Comparison of ENCODE assay signal across 9 cellular contexts in the genomic region with DNA sequence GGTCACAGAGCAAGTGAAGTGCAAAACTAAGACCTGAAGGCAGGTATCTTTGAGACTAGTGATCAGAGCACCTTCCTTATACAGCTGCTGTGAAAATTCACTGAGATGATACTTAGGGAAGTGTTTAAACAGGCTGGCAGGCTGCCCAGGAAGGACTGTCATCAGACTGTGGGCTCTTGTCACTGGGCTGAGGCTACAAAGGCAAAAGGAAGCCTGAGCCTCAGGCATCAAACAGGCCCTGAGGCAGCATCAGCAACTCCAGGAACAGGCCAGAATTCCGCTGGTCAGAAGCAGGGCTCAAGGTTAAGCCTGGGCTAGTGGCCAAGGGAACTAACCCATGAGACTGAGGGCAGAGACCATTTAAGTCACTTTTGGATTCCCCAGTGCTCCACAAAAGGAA. TPM values are rescaled to one million over a fixed set of nuclear protein-coding genes. Genes with fewer than 3 reads are reported as not detected.
DNase-seq lines count a peak whose midpoint lies in the region; ATAC-seq and TF ChIP-seq lines count a peak whose summit lies in the region.
"Had no signal": no experiment of that assay in that cellular context is flagged by ENCODE, and none has a peak within 500 bp of the region (broad histone marks: within the 10 kb centered on the region; RNA-seq: fewer than 3 reads in every experiment).

No MANE protein-coding gene starts in this region.

- no peaks in the 10 kb centered on the region for H4K20me1 ChIP-seq in PC-3 (ENCODE audit: low read length)

- H3K4me3 ChIP-seq in PC-3 (ENCODE audit: low read length) (no peak overlapping the region), thyroid gland (replicated peaks in 1 of 3) (no peak overlapping the region)
- no peak overlapping the region for H3K4me3 ChIP-seq in CD4-positive, alpha-beta memory T cell (ENCODE audit: low read length in 2 of 2)

- H3K4me1 ChIP-seq in PC-3 (ENCODE audit: insufficient read depth, low read length) (peaks cover 43% of the 10 kb centered on the region), thyroid gland (peaks cover 0 to 4% of the 10 kb centered on the region in 2 donors)
- no peaks in the 10 kb centered on the region for H3K4me1 ChIP-seq in CD4-positive, alpha-beta memory T cell (ENCODE audit: insufficient read depth, low read length)

- no peak overlapping the region for H2AFZ ChIP-seq in PC-3 (ENCODE audit: low read length)

- peaks cover 0 to 1% of the 10 kb centered on the region in 2 donors for H3K27me3 Mint-ChIP-seq in CD4-positive, alpha-beta memory T cell
- H3K27me3 Mint-ChIP-seq: activated naive CD8-positive, alpha-beta T cell treated with anti-CD3 and anti-CD28 coated beads, Interleukin-2, amount 10 ng/mL, durations not matched to agents 7 days and 5 days had no signal

- 0 out of 2 replicates have a peak overlapping the region, but pooled peaks have one; percentile 14 for H3K9ac ChIP-seq in PC-3 (ENCODE audit: low read length)

- H3K4me1 Mint-ChIP-seq in CD4-positive, alpha-beta memory T cell, result peaks cover 0 to 2% (median 0%) of the 10 kb centered on the region in 4 donors
- H3K4me1 Mint-ChIP-seq: activated naive CD8-positive, alpha-beta T cell treated with anti-CD3 and anti-CD28 coated beads, Interleukin-2, amount 10 ng/mL, durations not matched to agents 7 days and 5 days had no signal

- no peak overlapping the region for H3K27ac Mint-ChIP-seq in CD4-positive, alpha-beta memory T cell
- H3K27ac Mint-ChIP-seq: activated naive CD8-positive, alpha-beta T cell treated with anti-CD3 and anti-CD28 coated beads, Interleukin-2, amount 10 ng/mL, durations not matched to agents 7 days and 5 days had no signal

- no peaks in the 10 kb centered on the region for H3K36me3 Mint-ChIP-seq in CD4-positive, alpha-beta memory T cell
- H3K36me3 Mint-ChIP-seq: activated naive CD8-positive, alpha-beta T cell treated with anti-CD3 and anti-CD28 coated beads, Interleukin-2, amount 10 ng/mL, durations not matched to agents 7 days and 5 days had no signal

- peak overlapping the region; percentile 40 for H3K4me2 ChIP-seq in PC-3 (ENCODE audit: low read length)

- no peak for TF ChIP-seq CTCF in PC-3 (conservative IDR thresholded peaks at IDR 0.05; ENCODE audit: low read depth, low read length)
- TF ChIP-seq CTCF in thyroid gland (IDR thresholded peaks at IDR 0.05), result no peak

- peak overlapping the region; percentile 96 for H3K27ac ChIP-seq in PC-3 (ENCODE audit: low read length)
- no peak overlapping the region for H3K27ac ChIP-seq in thyroid gland
- no peak overlapping the region for H3K27ac ChIP-seq in CD4-positive, alpha-beta memory T cell (ENCODE audit: low read depth, low read length)

- H3K4me3 Mint-ChIP-seq in CD4-positive, alpha-beta memory T cell, result no peak overlapping the region
- H3K4me3 Mint-ChIP-seq: activated naive CD8-positive, alpha-beta T cell treated with anti-CD3 and anti-CD28 coated beads, Interleukin-2, amount 10 ng/mL, durations not matched to agents 7 days and 5 days had no signal

- TF ChIP-seq POLR2A in thyroid gland (IDR thresholded peaks at IDR 0.05), result no peak

- H3K9me3 ChIP-seq in PC-3 (ENCODE audit: low read length), result no peaks in the 10 kb centered on the region
- no peaks in the 10 kb centered on the region for H3K9me3 ChIP-seq in thyroid gland
- H3K9me3 ChIP-seq in CD4-positive, alpha-beta memory T cell (ENCODE audit: control insufficient read depth in 1 of 2, low read length in 2 of 2), result no peaks in the 10 kb centered on the region

- ATAC-seq in PC-3, result peak; percentile 54
- peak; percentile 39 for ATAC-seq in left ventricle myocardium superior
- no peak for ATAC-seq in HG03378 (IDR thresholded peaks at IDR 0.05; ENCODE audit: unreplicated experiment)

- 57 to 83% methylated on average over 1 of the region's 1 CpG for WGBS in thyroid gland, 2 donors

- intact Hi-C loops in PC-3 (cut with micrococcal nuclease) (loop anchor here (5.0 to 10.0 kb wide), 3 partner anchors 70 to 325 kb away; a partner anchor contains a TSS), left ventricle myocardium superior (cut with micrococcal nuclease) (no loop called here), thyroid gland (cut with DNase I) (no loop called here)
- intact Hi-C loops in CD4-positive, alpha-beta memory T cell (cut with micrococcal nuclease), result no loop called here

- H3F3A ChIP-seq in PC-3 (ENCODE audit: low read length, unreplicated experiment), result no peaks in the 10 kb centered on the region

- no peaks in the 10 kb centered on the region for H3K9me2 ChIP-seq in PC-3 (replicated peaks; ENCODE audit: low read length)

- H3K36me3 ChIP-seq in PC-3 (ENCODE audit: low read depth, low read length) (no peaks in the 10 kb centered on the region), thyroid gland (no peaks in the 10 kb centered on the region)
- H3K36me3 ChIP-seq in CD4-positive, alpha-beta memory T cell (ENCODE audit: insufficient read depth, low read length), result no peaks in the 10 kb centered on the region

- POLR2A ChIA-PET in PC-3 (lab: Charles Lee; ENCODE audit: unreplicated experiment), result no interaction called here
- POLR2A ChIA-PET in CD4-positive, alpha-beta memory T cell (lab: Charles Lee; ENCODE audit: partially characterized antibody), result no interaction called here

- peaks cover 0 to 1% (median 0%) of the 10 kb centered on the region in 8 donors for H3K9me3 Mint-ChIP-seq in CD4-positive, alpha-beta memory T cell
- H3K9me3 Mint-ChIP-seq: activated naive CD8-positive, alpha-beta T cell treated with anti-CD3 and anti-CD28 coated beads, Interleukin-2, amount 10 ng/mL, durations not matched to agents 7 days and 5 days had no signal

- DNase-seq in NCI-H2171 treated with DMSO at 0.1 percent for 48 hours (lab: John Stamatoyannopoulos, UW) (peak; percentile 3), NCI-H2171 (lab: John Stamatoyannopoulos, UW) (no peak), PC-3 (peak; percentile 87), left ventricle myocardium superior (peak; percentile 66), thyroid gland (peak; percentile 65 to 67)
- no peak for DNase-seq in CD4-positive, alpha-beta memory T cell
- no peak for DNase-seq in NK-92 treated with Interleukin-12 subunit alpha and Interleukin-12 subunit beta, amount 100 ng/mL, for 24 hours (lab: John Stamatoyannopoulos, UW)
- DNase-seq: activated naive CD8-positive, alpha-beta T cell treated with anti-CD3 and anti-CD28 coated beads, Interleukin-2, amount 10 ng/mL, durations not matched to agents 7 days and 5 days had no signal

- no peaks in the 10 kb centered on the region for H3K79me2 ChIP-seq in PC-3 (ENCODE audit: low read length)

- CTCF ChIA-PET in PC-3 (lab: Charles Lee), result no interaction called here
- CTCF ChIA-PET in CD4-positive, alpha-beta memory T cell (lab: Charles Lee; ENCODE audit: partially characterized antibody), result no interaction called here

- no peaks in the 10 kb centered on the region for H3K27me3 ChIP-seq in PC-3 (ENCODE audit: low read length)
- H3K27me3 ChIP-seq in thyroid gland, result no peaks in the 10 kb centered on the region
- H3K27me3 ChIP-seq in CD4-positive, alpha-beta memory T cell (ENCODE audit: insufficient read depth, low read length), result no peaks in the 10 kb centered on the region

- BruUV-seq in PC-3 (replicated peaks; lab: Mats Ljungman, UMichigan), result no TSS peak

RNA-seq across cellular contexts. Expression of a gene that starts 12.9 kb away (rescaled TPM):
- total RNA-seq in PC-3 (2014; rRNA removed) (32.0 and 37.6 TPM in 2 replicates), left ventricle myocardium superior (11.7 TPM), thyroid gland (10 to 100 TPM; 29.7 to 60.0 (median 50.1) TPM)
- 10 to 100 TPM; 23.9 to 27.1 TPM for total RNA-seq in CD4-positive, alpha-beta memory T cell
- polyA plus RNA-seq in CD4-positive, alpha-beta memory T cell, result 10 to 100 TPM; 37.3 to 44.1 TPM

Comparison
In these comparisons a context has a peak if more than half of its experiments do, and no peak if none do; other contexts are left out.
1. DNase-seq: peak in NCI-H2171 treated with DMSO at 0.1 percent for 48 hours (single experiment), PC-3 (single experiment), left ventricle myocardium superior (single experiment) and thyroid gland (2 of 2); none in NCI-H2171 (single experiment), CD4-positive, alpha-beta memory T cell (0 of 5) and NK-92 treated with Interleukin-12 subunit alpha and Interleukin-12 subunit beta, amount 100 ng/mL, for 24 hours (single experiment).